9 cellular contexts compared by ENCODE assay signal in genomic region chr9:129131300-129132145, GRCh38. TPM values are rescaled to one million over a fixed set of nuclear protein-coding genes. Genes with fewer than 3 reads are reported as not detected.
A peak's percentile ranks its signal among the peaks of the same experiment; 100 is the strongest.
DNase-seq lines count a peak whose midpoint lies in the region; ATAC-seq and TF ChIP-seq lines count a peak whose summit lies in the region.
"Had no signal": no experiment of that assay in that cellular context is flagged by ENCODE, and none has a peak within 500 bp of the region (broad histone marks: within the 10 kb centered on the region; RNA-seq: fewer than 3 reads in every experiment).

No MANE protein-coding gene starts in this region.

- no peak overlapping the region for H3K9ac ChIP-seq in neural progenitor cell
- peak overlapping the region in 1 of 2 donors; percentile 21 for H3K9ac ChIP-seq in stomach smooth muscle (ENCODE audit: low read length in 2 of 2)

- no peaks in the 10 kb centered on the region for H4K20me1 ChIP-seq in neural progenitor cell (ENCODE audit: low read depth)

- H3K27me3 ChIP-seq in Panc1 (ENCODE audit: control insufficient read depth, insufficient read depth, low read length) = no peaks in the 10 kb centered on the region
- no peaks in the 10 kb centered on the region for H3K27me3 ChIP-seq in esophagus squamous epithelium
- H3K27me3 ChIP-seq in neural progenitor cell = no peaks in the 10 kb centered on the region
- H3K27me3 ChIP-seq in stomach smooth muscle (ENCODE audit: control insufficient read depth in 1 of 2, insufficient read depth in 2 of 2, low read length in 2 of 2) = no peaks in the 10 kb centered on the region

- intact Hi-C loops in Panc1 (cut with micrococcal nuclease; ENCODE audit: unreplicated experiment) (loop anchor here (10.0 kb wide), 1 partner anchor 483 kb away; no protein-coding TSS in a partner anchor), esophagus squamous epithelium (cut with DNase I) (no loop called here)

- POLR2A ChIA-PET in Panc1 (lab: Charles Lee) = interaction anchor here (0.6 kb wide), 1 partner anchor 49 kb away, joined by 12 read pairs; no protein-coding TSS in a partner anchor

- H3K27me3 Mint-ChIP-seq in activated T-cell treated with anti-CD3 and anti-CD28 coated beads, Interleukin-2, amount 50 U/mL, for 4 hours (ENCODE audit: low read depth) = no peaks in the 10 kb centered on the region
- peaks cover 3% of the 10 kb centered on the region for H3K27me3 Mint-ChIP-seq in neural progenitor cell (ENCODE audit: insufficient read depth, low read depth)
- H3K27me3 Mint-ChIP-seq: dendritic cell treated with granulocyte-macrophage colony-stimulating factor and Interleukin-4, amounts not matched to agents 40 ng/mL and 50 ng/mL, for 4 days had no signal

- 22 to 43% methylated on average over 3 to 11 of the region's 13 CpGs for WGBS in esophagus squamous epithelium, 2 donors

- no peak for TF ChIP-seq POLR2A in esophagus squamous epithelium (IDR thresholded peaks at IDR 0.05)

- H3K27ac ChIP-seq in Panc1 (ENCODE audit: low read length) (no peak overlapping the region), esophagus squamous epithelium (peak overlapping the region in 2 of 4 donors; percentile 14 to 39), neural progenitor cell (no peak overlapping the region), stomach smooth muscle (ENCODE audit: low read length) (peak overlapping the region; percentile 11)

- TF ChIP-seq CTCF in Panc1 (IDR thresholded peaks at IDR 0.05) (peak; percentile 95), esophagus squamous epithelium (IDR thresholded peaks at IDR 0.05) (peak; percentile 94 to 99 (median 98)), neural progenitor cell (IDR thresholded peaks at IDR 0.05) (peak; percentile 96)

- H3K9me3 Mint-ChIP-seq in activated T-cell treated with anti-CD3 and anti-CD28 coated beads, Interleukin-2, amount 50 U/mL, for 4 hours = no peaks in the 10 kb centered on the region
- H3K9me3 Mint-ChIP-seq in neural progenitor cell = no peaks in the 10 kb centered on the region
- H3K9me3 Mint-ChIP-seq: dendritic cell treated with granulocyte-macrophage colony-stimulating factor and Interleukin-4, amounts not matched to agents 40 ng/mL and 50 ng/mL, for 4 days had no signal

- no peaks in the 10 kb centered on the region for H3K9me3 ChIP-seq in Panc1 (ENCODE audit: control insufficient read depth, insufficient read depth, low read depth, low read length)
- H3K9me3 ChIP-seq in esophagus squamous epithelium = no peaks in the 10 kb centered on the region
- H3K9me3 ChIP-seq in neural progenitor cell (ENCODE audit: low read depth) = no peaks in the 10 kb centered on the region
- no peaks in the 10 kb centered on the region for H3K9me3 ChIP-seq in stomach smooth muscle (ENCODE audit: control insufficient read depth in 2 of 2, low read length in 2 of 2)

- CTCF ChIA-PET in Panc1 (lab: Charles Lee) = interaction anchor here (0.5 to 1.5 kb wide), 8 partner anchors 11 to 493 kb away, joined by 3 to 7 read pairs (median 4); no protein-coding TSS in a partner anchor

- H3F3A ChIP-seq in neural progenitor cell (ENCODE audit: low read depth) = peaks cover 47% of the 10 kb centered on the region

- H2AFZ ChIP-seq in neural progenitor cell (replicated peaks) = no peak overlapping the region

- peaks cover 6% of the 10 kb centered on the region for H3K4me1 Mint-ChIP-seq in activated T-cell treated with anti-CD3 and anti-CD28 coated beads, Interleukin-2, amount 50 U/mL, for 4 hours (ENCODE audit: low read depth)
- H3K4me1 Mint-ChIP-seq in neural progenitor cell = peaks cover 30% of the 10 kb centered on the region

- H3K4me2 ChIP-seq in neural progenitor cell = no peak overlapping the region

- H3K4me3 ChIP-seq in Panc1 (ENCODE audit: low read depth in 2 of 2, low read length in 2 of 2) (no peak overlapping the region), esophagus squamous epithelium (no peak overlapping the region), neural progenitor cell (no peak overlapping the region), stomach smooth muscle (ENCODE audit: low read length in 2 of 2) (no peak overlapping the region)

- ATAC-seq in HG03175 (IDR thresholded peaks at IDR 0.05; ENCODE audit: unreplicated experiment) = peak; percentile 61
- ATAC-seq in Panc1 = peak; percentile 95
- peak; percentile 98 to 99 for ATAC-seq in activated T-cell treated with anti-CD3 and anti-CD28 coated beads, Interleukin-2, amount 50 U/mL, for 4 hours
- ATAC-seq in GM18517 (IDR thresholded peaks at IDR 0.05; ENCODE audit: unreplicated experiment) = no peak

- in situ Hi-C loops in Panc1 (cut with HindIII; ENCODE audit: low pct_unique_long_range_greater_than_20kb, low sequenced_read_pairs) = no loop called here

- no peak overlapping the region for H3K4me3 Mint-ChIP-seq in activated T-cell treated with anti-CD3 and anti-CD28 coated beads, Interleukin-2, amount 50 U/mL, for 4 hours
- H3K4me3 Mint-ChIP-seq in neural progenitor cell = no peak overlapping the region
- H3K4me3 Mint-ChIP-seq: dendritic cell treated with granulocyte-macrophage colony-stimulating factor and Interleukin-4, amounts not matched to agents 40 ng/mL and 50 ng/mL, for 4 days had no signal

- peaks cover 14% of the 10 kb centered on the region for H3K79me2 ChIP-seq in neural progenitor cell (ENCODE audit: low read depth)

- BruUV-seq in Panc1 (replicated peaks; lab: Mats Ljungman, UMichigan) = no TSS peak

- H3K4me1 ChIP-seq in Panc1 (ENCODE audit: control insufficient read depth, insufficient read depth, low read length) (no peaks in the 10 kb centered on the region), esophagus squamous epithelium (peaks cover 0 to 21% (median 6%) of the 10 kb centered on the region in 3 donors), neural progenitor cell (peaks cover 14% of the 10 kb centered on the region), stomach smooth muscle (ENCODE audit: control insufficient read depth, insufficient read depth, low read length) (peaks cover 7% of the 10 kb centered on the region)

- peaks cover 2% of the 10 kb centered on the region; the same call in 1 of the 2 replicates for H3K36me3 ChIP-seq in Panc1 (ENCODE audit: control insufficient read depth, insufficient read depth, low read length)
- peaks cover 19 to 97% (median 20%) of the 10 kb centered on the region in 3 donors for H3K36me3 ChIP-seq in esophagus squamous epithelium
- H3K36me3 ChIP-seq in neural progenitor cell = peaks cover 5% of the 10 kb centered on the region
- H3K36me3 ChIP-seq in stomach smooth muscle (ENCODE audit: control insufficient read depth in 2 of 2, insufficient read depth in 2 of 2, low read length in 2 of 2) = peaks cover 18 to 25% of the 10 kb centered on the region in 2 donors

- H3K27ac Mint-ChIP-seq in neural progenitor cell = no peak overlapping the region
- H3K27ac Mint-ChIP-seq: dendritic cell treated with granulocyte-macrophage colony-stimulating factor and Interleukin-4, amounts not matched to agents 40 ng/mL and 50 ng/mL, for 4 days had no signal

- H3K36me3 Mint-ChIP-seq in activated T-cell treated with anti-CD3 and anti-CD28 coated beads, Interleukin-2, amount 50 U/mL, for 4 hours (ENCODE audit: insufficient read depth) = peaks cover 23% of the 10 kb centered on the region
- H3K36me3 Mint-ChIP-seq in neural progenitor cell = peaks cover 10% of the 10 kb centered on the region

- peak; percentile 70 for DNase-seq in EH (ENCODE audit: low read depth)
- no peak for DNase-seq in Panc1 (ENCODE audit: low read depth, low spot score)
- peak; percentile 88 for DNase-seq in activated T-cell treated with anti-CD3 and anti-CD28 coated beads, Interleukin-2, amount 50 U/mL, for 4 hours
- no peak for DNase-seq in esophagus squamous epithelium (lab: John Stamatoyannopoulos, UW)
- peak; percentile 83 for DNase-seq in neural progenitor cell (ENCODE audit: low spot score)

RNA-seq across cellular contexts. Expression of gene PTPA, which starts 20.3 kb away (rescaled TPM):
- 114 TPM for total RNA-seq in Panc1 (2021; ENCODE audit: unreplicated experiment)
- 97.5 TPM for polyA plus RNA-seq in Panc1 (2012; ENCODE audit: insufficient read length)
- total RNA-seq in activated T-cell treated with anti-CD3 and anti-CD28 coated beads, Interleukin-2, amount 50 U/mL, for 4 hours = 10 to 100 TPM; 80.7 to 90.2 (median 89.9) TPM
- total RNA-seq in esophagus squamous epithelium = 100 to 1,000 TPM in 1 of 4 donors, 10 to 100 TPM in 3; 59.1 to 110 (median 80.6) TPM
- total RNA-seq in neural progenitor cell (ENCODE audit: low replicate concordance) = 82.4 and 133 TPM in 2 replicates

RNA-seq across cellular contexts. Expression of gene CRAT, which starts 20.9 kb away (rescaled TPM):
- total RNA-seq in Panc1 (2021; ENCODE audit: unreplicated experiment) (38.8 TPM), esophagus squamous epithelium (10 to 100 TPM; 25.3 to 61.5 (median 44.9) TPM), neural progenitor cell (ENCODE audit: low replicate concordance) (10.1 and 19.3 TPM in 2 replicates)
- polyA plus RNA-seq in Panc1 (2012; ENCODE audit: insufficient read length) = 71.7 TPM
- total RNA-seq in activated T-cell treated with anti-CD3 and anti-CD28 coated beads, Interleukin-2, amount 50 U/mL, for 4 hours = 1 to 10 TPM; 3.4 to 5.2 (median 5.2) TPM

RNA-seq across cellular contexts. Expression of gene IER5L, which starts 46.5 kb away (rescaled TPM):
- total RNA-seq in Panc1 (2021; ENCODE audit: unreplicated experiment) (44.6 TPM), esophagus squamous epithelium (1 to 10 TPM; 6.1 to 8.7 (median 7.2) TPM), neural progenitor cell (ENCODE audit: low replicate concordance) (12.2 and 32.7 TPM in 2 replicates)
- polyA plus RNA-seq in Panc1 (2012; ENCODE audit: insufficient read length) = 56.2 TPM
- total RNA-seq in activated T-cell treated with anti-CD3 and anti-CD28 coated beads, Interleukin-2, amount 50 U/mL, for 4 hours = 1 to 10 TPM; 1.6 to 1.9 (median 1.8) TPM

RNA-seq across cellular contexts. Expression of gene DOLPP1, which starts 50.6 kb away (rescaled TPM):
- total RNA-seq in Panc1 (2021; ENCODE audit: unreplicated experiment) = 13.7 TPM
- polyA plus RNA-seq in Panc1 (2012; ENCODE audit: insufficient read length) = 15.8 TPM
- total RNA-seq in activated T-cell treated with anti-CD3 and anti-CD28 coated beads, Interleukin-2, amount 50 U/mL, for 4 hours = 10 to 100 TPM; 27.5 to 30.5 (median 30.3) TPM
- total RNA-seq in esophagus squamous epithelium = 10 to 100 TPM in 3 of 4 donors, 1 to 10 TPM in 1; 9.7 to 23.0 (median 19.3) TPM
- 25.1 and 39.0 TPM in 2 replicates for total RNA-seq in neural progenitor cell (ENCODE audit: low replicate concordance)

Comparison
In these comparisons a context has a peak if more than half of its experiments do, and no peak if none do; other contexts are left out.
1. DNase-seq: peak in EH (single experiment), activated T-cell treated with anti-CD3 and anti-CD28 coated beads, Interleukin-2, amount 50 U/mL, for 4 hours (single experiment) and neural progenitor cell (single experiment); none in Panc1 (single experiment) and esophagus squamous epithelium (single experiment).
2. Peak in every context shown above with its lines, with median percentiles within 50 percentile points of each other: CTCF ChIP-seq.